In genomic region chr2:222320441-222321395, GRCh38 we compare ENCODE assay signal across 9 cellular contexts. TPM values are rescaled to one million over a fixed set of nuclear protein-coding genes. Genes with fewer than 3 reads are reported as not detected.
DNase-seq lines count a peak whose midpoint lies in the region; ATAC-seq and TF ChIP-seq lines count a peak whose summit lies in the region.
"Had no signal": no experiment of that assay in that cellular context is flagged by ENCODE, and none has a peak within 500 bp of the region (broad histone marks: within the 10 kb centered on the region; RNA-seq: fewer than 3 reads in every experiment).

No MANE protein-coding gene starts in this region.

- H3K9me3 Mint-ChIP-seq in neural progenitor cell, result no peaks in the 10 kb centered on the region

- no peak overlapping the region for H3K27ac ChIP-seq in neural progenitor cell
- H3K27ac ChIP-seq: 22Rv1 had no signal

- no peak for ATAC-seq in GM18520 (IDR thresholded peaks at IDR 0.05; ENCODE audit: unreplicated experiment)
- no peak for ATAC-seq in GM18868 (IDR thresholded peaks at IDR 0.05; ENCODE audit: unreplicated experiment)

- peak overlapping the region; percentile 66 for H3K4me3 ChIP-seq in endocrine pancreas (ENCODE audit: control insufficient read depth, insufficient read depth, low read length)
- peak overlapping the region; percentile 62 for H3K4me3 ChIP-seq in neural progenitor cell

- peaks cover 9% of the 10 kb centered on the region for H4K20me1 ChIP-seq in neural progenitor cell (ENCODE audit: low read depth)

- H3K9ac ChIP-seq in endocrine pancreas (ENCODE audit: control insufficient read depth, insufficient read depth, low read length), result peak overlapping the region; percentile 74
- H3K9ac ChIP-seq in neural progenitor cell, result no peak overlapping the region

- H3K79me2 ChIP-seq in neural progenitor cell (ENCODE audit: low read depth), result no peaks in the 10 kb centered on the region

- peak overlapping the region; percentile 87 for H3K27ac Mint-ChIP-seq in neural progenitor cell

- DNase-seq in DMS153 (lab: John Stamatoyannopoulos, UW), result peak; percentile 39
- DNase-seq in DMS153 treated with DMSO at 0.1 percent for 48 hours (lab: John Stamatoyannopoulos, UW; ENCODE audit: unreplicated experiment), result no peak
- peak; percentile 56 for DNase-seq in NCI-H774 (lab: John Stamatoyannopoulos, UW)
- DNase-seq in neural progenitor cell (ENCODE audit: low spot score), result peak; percentile 62
- DNase-seq in stimulated activated CD4-positive, alpha-beta T cell treated with anti-CD3 and anti-CD28 coated beads, Interleukin-4, amount 100 ng/mL, for 24 hours, result no peak

- peak overlapping the region; percentile 88 for H3K4me2 ChIP-seq in neural progenitor cell

- H3K4me1 Mint-ChIP-seq in neural progenitor cell, result peaks cover 31% of the 10 kb centered on the region

- peaks cover 44% of the 10 kb centered on the region for H3F3A ChIP-seq in neural progenitor cell (ENCODE audit: low read depth)

- H3K36me3 ChIP-seq in endocrine pancreas (ENCODE audit: control insufficient read depth, insufficient read depth, low read length), result no peaks in the 10 kb centered on the region
- H3K36me3 ChIP-seq in neural progenitor cell, result no peaks in the 10 kb centered on the region

- H3K9me3 ChIP-seq in endocrine pancreas (ENCODE audit: control insufficient read depth, low read length) (no peaks in the 10 kb centered on the region), neural progenitor cell (ENCODE audit: low read depth) (no peaks in the 10 kb centered on the region)

- peak overlapping the region; percentile 85 for H2AFZ ChIP-seq in neural progenitor cell (replicated peaks)

- TF ChIP-seq CTCF in neural progenitor cell (IDR thresholded peaks at IDR 0.05), result no peak

- H3K27me3 ChIP-seq in endocrine pancreas (ENCODE audit: control insufficient read depth, insufficient read depth, low read length) (no peaks in the 10 kb centered on the region), neural progenitor cell (peaks cover 93% of the 10 kb centered on the region)

- H3K4me1 ChIP-seq in endocrine pancreas (ENCODE audit: control insufficient read depth, insufficient read depth, low read length) (no peaks in the 10 kb centered on the region), neural progenitor cell (peaks cover 8% of the 10 kb centered on the region)

- H3K27me3 Mint-ChIP-seq in neural progenitor cell (ENCODE audit: insufficient read depth, low read depth), result peaks cover 20% of the 10 kb centered on the region

- H3K36me3 Mint-ChIP-seq in neural progenitor cell, result no peaks in the 10 kb centered on the region

- H3K4me3 Mint-ChIP-seq in neural progenitor cell, result peak overlapping the region; percentile 90

RNA-seq across cellular contexts. Expression of gene PAX3, which starts 21.9 kb away (rescaled TPM):
- 4.6 and 4.9 TPM in 2 replicates for total RNA-seq in neural progenitor cell (ENCODE audit: low replicate concordance)

Comparison
In these comparisons a context has a peak if more than half of its experiments do, and no peak if none do; other contexts are left out.
1. DNase-seq: peak in DMS153 (single experiment), NCI-H774 (single experiment) and neural progenitor cell (single experiment); none in DMS153 treated with DMSO at 0.1 percent for 48 hours (single experiment) and stimulated activated CD4-positive, alpha-beta T cell treated with anti-CD3 and anti-CD28 coated beads, Interleukin-4, amount 100 ng/mL, for 24 hours (single experiment).